ENCODE assay signal across 1 cellular context in the genomic region with DNA sequence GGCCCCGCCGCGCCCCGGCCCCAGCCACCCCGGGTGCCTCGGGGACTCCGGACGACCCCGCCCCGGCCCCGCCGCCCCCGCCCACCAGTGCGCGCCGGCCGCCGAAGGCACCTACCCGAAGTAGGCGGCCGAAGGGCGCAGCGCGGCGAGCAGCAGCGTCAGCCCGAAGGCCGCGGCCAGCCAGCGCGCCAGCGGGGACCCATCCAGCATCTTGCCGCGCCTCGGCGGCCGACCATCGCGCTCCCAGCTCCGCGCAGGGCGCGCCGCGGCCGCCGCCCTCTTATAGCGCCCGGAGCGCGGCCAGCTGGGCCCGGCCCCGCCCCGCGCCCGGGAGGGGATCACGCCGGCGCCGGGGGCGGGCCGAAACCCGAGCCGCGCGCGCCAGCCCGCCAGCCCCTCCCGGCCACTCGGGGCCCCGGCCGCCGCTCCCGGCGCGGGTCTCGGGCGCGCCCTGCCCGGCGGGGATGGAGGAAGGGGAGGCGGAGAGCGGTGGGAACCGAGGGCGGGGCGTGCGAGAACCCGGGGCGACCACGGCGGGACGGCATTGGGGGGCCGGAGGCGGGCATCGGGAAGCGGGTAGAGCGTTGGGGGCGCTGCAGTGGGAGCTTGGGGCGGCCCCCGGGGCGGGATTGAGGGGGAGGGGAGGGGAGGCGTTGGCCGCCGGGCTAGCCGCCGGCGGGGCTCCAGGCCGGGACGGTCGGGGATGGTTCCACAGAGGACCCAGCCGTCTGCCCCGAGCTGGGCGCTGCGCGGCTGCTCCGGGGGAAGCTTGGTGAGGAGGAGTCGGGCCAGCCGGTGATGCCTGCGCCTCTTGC.
TF ChIP-seq lines count a peak whose summit lies in the region.

A gene with protein sequence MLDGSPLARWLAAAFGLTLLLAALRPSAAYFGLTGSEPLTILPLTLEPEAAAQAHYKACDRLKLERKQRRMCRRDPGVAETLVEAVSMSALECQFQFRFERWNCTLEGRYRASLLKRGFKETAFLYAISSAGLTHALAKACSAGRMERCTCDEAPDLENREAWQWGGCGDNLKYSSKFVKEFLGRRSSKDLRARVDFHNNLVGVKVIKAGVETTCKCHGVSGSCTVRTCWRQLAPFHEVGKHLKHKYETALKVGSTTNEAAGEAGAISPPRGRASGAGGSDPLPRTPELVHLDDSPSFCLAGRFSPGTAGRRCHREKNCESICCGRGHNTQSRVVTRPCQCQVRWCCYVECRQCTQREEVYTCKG (minus strand): TSS at position 255 of the 815 bp plus-strand sequence. CDS start 45 bp downstream, at position 210.

TF ChIP-seq in neural cell, 6 proteins besides CTCF, POLR2A, EP300 and RAD21 (continued from another document):
- TF ChIP-seq, protein P1, sequence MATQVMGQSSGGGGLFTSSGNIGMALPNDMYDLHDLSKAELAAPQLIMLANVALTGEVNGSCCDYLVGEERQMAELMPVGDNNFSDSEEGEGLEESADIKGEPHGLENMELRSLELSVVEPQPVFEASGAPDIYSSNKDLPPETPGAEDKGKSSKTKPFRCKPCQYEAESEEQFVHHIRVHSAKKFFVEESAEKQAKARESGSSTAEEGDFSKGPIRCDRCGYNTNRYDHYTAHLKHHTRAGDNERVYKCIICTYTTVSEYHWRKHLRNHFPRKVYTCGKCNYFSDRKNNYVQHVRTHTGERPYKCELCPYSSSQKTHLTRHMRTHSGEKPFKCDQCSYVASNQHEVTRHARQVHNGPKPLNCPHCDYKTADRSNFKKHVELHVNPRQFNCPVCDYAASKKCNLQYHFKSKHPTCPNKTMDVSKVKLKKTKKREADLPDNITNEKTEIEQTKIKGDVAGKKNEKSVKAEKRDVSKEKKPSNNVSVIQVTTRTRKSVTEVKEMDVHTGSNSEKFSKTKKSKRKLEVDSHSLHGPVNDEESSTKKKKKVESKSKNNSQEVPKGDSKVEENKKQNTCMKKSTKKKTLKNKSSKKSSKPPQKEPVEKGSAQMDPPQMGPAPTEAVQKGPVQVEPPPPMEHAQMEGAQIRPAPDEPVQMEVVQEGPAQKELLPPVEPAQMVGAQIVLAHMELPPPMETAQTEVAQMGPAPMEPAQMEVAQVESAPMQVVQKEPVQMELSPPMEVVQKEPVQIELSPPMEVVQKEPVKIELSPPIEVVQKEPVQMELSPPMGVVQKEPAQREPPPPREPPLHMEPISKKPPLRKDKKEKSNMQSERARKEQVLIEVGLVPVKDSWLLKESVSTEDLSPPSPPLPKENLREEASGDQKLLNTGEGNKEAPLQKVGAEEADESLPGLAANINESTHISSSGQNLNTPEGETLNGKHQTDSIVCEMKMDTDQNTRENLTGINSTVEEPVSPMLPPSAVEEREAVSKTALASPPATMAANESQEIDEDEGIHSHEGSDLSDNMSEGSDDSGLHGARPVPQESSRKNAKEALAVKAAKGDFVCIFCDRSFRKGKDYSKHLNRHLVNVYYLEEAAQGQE (IDR thresholded peaks at IDR 0.05; ENCODE audit: borderline replicate concordance) = no peak
- no peak for TF ChIP-seq SMC3 (conservative IDR thresholded peaks at IDR 0.05; ENCODE audit: poor library complexity)
- TF ChIP-seq EZH2 (IDR thresholded peaks at IDR 0.05; ENCODE audit: borderline replicate concordance, insufficient read depth, low read length, poor library complexity, severe bottlenecking) = no peak
- TF ChIP-seq TAF1 (IDR thresholded peaks at IDR 0.05; ENCODE audit: low read depth) = no peak
- no peak for TF ChIP-seq MXI1 (conservative IDR thresholded peaks at IDR 0.05; ENCODE audit: poor library complexity, severe bottlenecking)
TF ChIP-seq in neural cell: peak in this region for 0.
